ENCODE assay signal across 23 cellular contexts in the genomic region with DNA sequence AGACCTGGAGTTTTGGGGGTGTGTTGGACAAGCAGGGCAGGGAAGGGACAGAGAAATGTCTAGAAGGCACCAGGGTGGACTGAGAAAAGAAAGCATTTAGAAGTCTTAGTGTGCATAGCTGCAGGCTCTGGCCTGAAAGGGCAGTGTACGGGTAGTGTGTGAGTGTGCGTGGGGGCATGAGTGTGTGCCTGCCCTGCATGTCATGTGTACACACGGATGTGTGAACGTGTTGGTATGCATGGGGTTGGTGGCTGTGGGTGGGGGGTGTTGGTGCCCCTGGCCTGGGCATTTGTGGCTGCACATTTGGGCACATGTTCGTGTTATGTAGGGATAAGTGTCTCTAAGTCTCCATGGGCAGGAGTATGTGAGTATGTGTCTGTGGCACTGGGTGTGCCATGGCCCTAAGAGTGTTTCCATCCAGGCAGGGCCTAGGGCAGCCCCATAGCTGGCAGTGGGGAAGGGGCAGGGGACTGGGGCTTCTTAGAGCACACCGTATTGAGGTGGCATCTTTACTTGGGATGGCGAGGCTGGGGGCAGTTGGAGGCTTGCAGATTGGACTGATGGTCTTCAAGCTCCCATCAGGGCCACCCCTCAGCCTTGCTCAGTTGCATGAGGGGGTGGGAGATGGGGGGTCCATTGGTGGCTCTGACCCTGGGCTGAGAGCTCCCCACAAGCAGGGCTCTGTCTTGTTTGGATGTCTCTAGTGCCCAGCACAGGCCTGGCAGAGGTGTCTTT. TPM values are rescaled to one million over a fixed set of nuclear protein-coding genes. Genes with fewer than 3 reads are reported as not detected.
"Had no signal": no experiment of that assay in that cellular context is flagged by ENCODE, and none has a peak within 500 bp of the region (broad histone marks: within the 10 kb centered on the region; RNA-seq: fewer than 3 reads in every experiment).

No MANE protein-coding gene starts in this region.

- H3K27ac Mint-ChIP-seq: activated B cell treated with CpG ODN at 0.5 μM for 24 hours; activated CD4-positive, alpha-beta T cell treated with anti-CD3 and anti-CD28 coated beads, Interleukin-2, amount 10 ng/mL, durations not matched to agents 24 days and 14 days; activated naive CD4-positive, alpha-beta T cell treated with anti-CD3 and anti-CD28 coated beads for 36 hours; activated naive CD8-positive, alpha-beta T cell treated with anti-CD3 and anti-CD28 coated beads for 36 hours; T-cell had no signal

- H3K4me3 Mint-ChIP-seq: activated B cell treated with CpG ODN at 0.5 μM for 24 hours; activated CD4-positive, alpha-beta T cell treated with anti-CD3 and anti-CD28 coated beads, Interleukin-2, amount 10 ng/mL, durations not matched to agents 24 days and 14 days; activated naive CD4-positive, alpha-beta T cell treated with anti-CD3 and anti-CD28 coated beads for 36 hours; activated naive CD8-positive, alpha-beta T cell treated with anti-CD3 and anti-CD28 coated beads for 36 hours; activated T-cell treated with anti-CD3 and anti-CD28 coated beads, Interleukin-2, amount 50 U/mL, for 4 hours; T-cell had no signal

- H3K9me3 ChIP-seq: Peyer's patch had no signal

- H3K36me3 Mint-ChIP-seq: activated naive CD8-positive, alpha-beta T cell treated with anti-CD3 and anti-CD28 coated beads for 36 hours; T-cell had no signal

- ATAC-seq: activated T-cell treated with anti-CD3 and anti-CD28 coated beads, Interleukin-2, amount 50 U/mL, for 4 hours; T-cell had no signal

- DNase-seq: activated B cell treated with CpG ODN at 0.5 μM for 24 hours; activated CD4-positive, alpha-beta T cell treated with anti-CD3 and anti-CD28 coated beads for 1 hour; activated CD4-positive, alpha-beta T cell treated with anti-CD3 and anti-CD28 coated beads, Interleukin-2, amount 10 ng/mL, durations not matched to agents 24 days and 14 days; activated CD4-positive, alpha-beta T cell treated with anti-CD3 and anti-CD28 coated beads, Interleukin-2, amount 50 U/mL, for 48 hours; activated CD8-positive, alpha-beta memory T cell treated with anti-CD3 and anti-CD28 coated beads for 24 hours; activated effector memory CD4-positive, alpha-beta T cell treated with anti-CD3 and anti-CD28 coated beads, Interleukin-2, amount 50 U/mL, for 16 hours; activated naive CD4-positive, alpha-beta T cell treated with anti-CD3 and anti-CD28 coated beads for 36 hours; activated naive CD8-positive, alpha-beta T cell treated with anti-CD3 and anti-CD28 coated beads for 36 hours; activated T-cell treated with anti-CD3 and anti-CD28 coated beads, Interleukin-2, amount 50 U/mL, for 4 hours; Kasumi-1; KBM-7; NCI-H1105 treated with DMSO at 0.1 percent for 48 hours; NCI-H1436 treated with DMSO at 0.1 percent for 48 hours; NCI-H187; NCI-H2081; NCI-H510A treated with DMSO at 0.1 percent for 48 hours; SIG-M5; T-cell; T-helper 2 cell; T1000 had no signal

- FAIRE-seq: TTC549 had no signal

- H3K9me3 Mint-ChIP-seq: activated B cell treated with CpG ODN at 0.5 μM for 24 hours; activated CD4-positive, alpha-beta T cell treated with anti-CD3 and anti-CD28 coated beads, Interleukin-2, amount 10 ng/mL, durations not matched to agents 24 days and 14 days; activated naive CD4-positive, alpha-beta T cell treated with anti-CD3 and anti-CD28 coated beads for 36 hours; activated naive CD8-positive, alpha-beta T cell treated with anti-CD3 and anti-CD28 coated beads for 36 hours; activated T-cell treated with anti-CD3 and anti-CD28 coated beads, Interleukin-2, amount 50 U/mL, for 4 hours; T-cell had no signal

- H3K4me1 ChIP-seq: Peyer's patch had no signal

- H3K4me3 ChIP-seq: Peyer's patch had no signal

- H3K4me1 Mint-ChIP-seq: activated B cell treated with CpG ODN at 0.5 μM for 24 hours; activated CD4-positive, alpha-beta T cell treated with anti-CD3 and anti-CD28 coated beads, Interleukin-2, amount 10 ng/mL, durations not matched to agents 24 days and 14 days; activated naive CD8-positive, alpha-beta T cell treated with anti-CD3 and anti-CD28 coated beads for 36 hours; T-cell had no signal

- H3K36me3 ChIP-seq: Peyer's patch had no signal

- H3K27ac ChIP-seq: Peyer's patch, RWPE1 had no signal

- H3K27me3 ChIP-seq: Peyer's patch had no signal

RNA-seq across cellular contexts. Expression of gene PSD2, which starts 14.9 kb away (rescaled TPM):
- total RNA-seq: activated B cell treated with CpG ODN at 0.5 μM for 24 hours; activated CD4-positive, alpha-beta T cell treated with anti-CD3 and anti-CD28 coated beads, Interleukin-2, amount 10 ng/mL, durations not matched to agents 24 days and 14 days; activated naive CD4-positive, alpha-beta T cell treated with anti-CD3 and anti-CD28 coated beads for 36 hours; activated naive CD8-positive, alpha-beta T cell treated with anti-CD3 and anti-CD28 coated beads for 36 hours; activated T-cell treated with anti-CD3 and anti-CD28 coated beads, Interleukin-2, amount 50 U/mL, for 4 hours; Peyer's patch had no signal
